ENCODE assay signal across 11 cellular contexts in genomic region chrX:40299028-40299479, GRCh38.
A peak's percentile ranks its signal among the peaks of the same experiment; 100 is the strongest.
DNase-seq lines count a peak whose midpoint lies in the region; ATAC-seq and TF ChIP-seq lines count a peak whose summit lies in the region.
"Had no signal": no experiment of that assay in that cellular context is flagged by ENCODE, and none has a peak within 500 bp of the region (broad histone marks: within the 10 kb centered on the region; RNA-seq: fewer than 3 reads in every experiment).

No MANE protein-coding gene starts in this region.

- H3K9me2 ChIP-seq in HCT116 (ENCODE audit: insufficient read depth) = no peaks in the 10 kb centered on the region

- H3K9ac ChIP-seq in HCT116 (ENCODE audit: low read length) = no peak overlapping the region

- ATAC-seq in HCT116 = no peak; the same call in 1 of the 2 replicates
- no peak for ATAC-seq in HG02759 (IDR thresholded peaks at IDR 0.05; ENCODE audit: unreplicated experiment)
- no peak for ATAC-seq in lower lobe of right lung
- ATAC-seq in HG03108 (IDR thresholded peaks at IDR 0.05; ENCODE audit: unreplicated experiment) = no peak

- peak; percentile 19 for TF ChIP-seq CTCF in BE2C (IDR thresholded peaks at IDR 0.05; ENCODE audit: low read depth, low read length)
- 0 out of 6 replicates have a peak, but pooled peaks of 2 of the 3 experiments have one; percentile 13 to 25 for TF ChIP-seq CTCF in HCT116 (IDR thresholded peaks at IDR 0.05 in 2 of 3, conservative IDR thresholded peaks at IDR 0.05 in 1 of 3; ENCODE audit: borderline replicate concordance in 1 of 3, insufficient read depth in 1 of 3, low read depth in 2 of 3, low read length in 2 of 3)
- TF ChIP-seq CTCF in lower lobe of right lung (IDR thresholded peaks at IDR 0.05) = no peak

- CTCF ChIA-PET in HCT116 (lab: Charles Lee) = no interaction called here

- peak; percentile 50 for TF ChIP-seq RAD21 in HCT116 (IDR thresholded peaks at IDR 0.05; ENCODE audit: low read depth)

- RAD21 ChIA-PET in HCT116 (lab: Charles Lee; ENCODE audit: low non-redundant PET in 1 of 2, low total read pairs in 2 of 2, uncharacterized antibody in 2 of 2, unreplicated experiment in 2 of 2) = no interaction called here

- no peaks in the 10 kb centered on the region for H3K79me2 ChIP-seq in HCT116 (ENCODE audit: insufficient read depth, low read length)

- POLR2A ChIA-PET in HCT116 (lab: Charles Lee) = no interaction called here

- no peak for TF ChIP-seq POLR2A in HCT116 (IDR thresholded peaks at IDR 0.05; ENCODE audit: borderline replicate concordance, extremely low read depth, insufficient read depth, insufficient read length)

- no peaks in the 10 kb centered on the region for H4K20me1 ChIP-seq in HCT116 (ENCODE audit: insufficient read depth)

- H3K4me1 ChIP-seq in BE2C (no peaks in the 10 kb centered on the region; the same call in 1 of the 2 replicates), HCT116 (ENCODE audit: control insufficient read depth in 1 of 2, insufficient read depth in 2 of 2, low read length in 2 of 2) (no peaks in the 10 kb centered on the region), lower lobe of right lung (no peaks in the 10 kb centered on the region)
- H3K4me1 ChIP-seq: adrenal gland had no signal

- H3K27me3 ChIP-seq in BE2C (no peaks in the 10 kb centered on the region), HCT116 (ENCODE audit: insufficient read depth, low read length) (no peaks in the 10 kb centered on the region), lower lobe of right lung (ENCODE audit: low read depth) (no peaks in the 10 kb centered on the region)

- no peak overlapping the region for H2AFZ ChIP-seq in HCT116 (ENCODE audit: low read depth, low read length, poor library complexity, severe bottlenecking)

- H3K4me3 ChIP-seq in BE2C (ENCODE audit: low read depth, low read length) (no peak overlapping the region), HCT116 (replicated peaks in 1 of 2; ENCODE audit: low read depth in 1 of 2, low read length in 2 of 2) (no peak overlapping the region), lower lobe of right lung (no peak overlapping the region)
- H3K4me3 ChIP-seq: adrenal gland had no signal

- H3K9me3 ChIP-seq in BE2C (no peaks in the 10 kb centered on the region), HCT116 (ENCODE audit: control insufficient read depth in 1 of 2, insufficient read depth in 1 of 2, low read depth in 1 of 2, low read length in 2 of 2) (no peaks in the 10 kb centered on the region), lower lobe of right lung (no peaks in the 10 kb centered on the region)
- H3K9me3 ChIP-seq: adrenal gland had no signal

- intact Hi-C loops in HCT116 (cut with micrococcal nuclease) (no loop called here), lower lobe of right lung (cut with DNase I) (no loop called here)

- BruUV-seq in HCT116 (replicated peaks; lab: Mats Ljungman, UMichigan) = no TSS peak

- DNase-seq in BE2C = no peak
- DNase-seq in HCT116 (ENCODE audit: low read depth, low spot score) = no peak
- DNase-seq in amniotic epithelial cell (ENCODE audit: low read depth) = peak; percentile 8
- peak; percentile 63 for DNase-seq in left kidney (ENCODE audit: low read depth, low spot score)
- DNase-seq in AG08396 (ENCODE audit: low spot score) = no peak
- no peak for DNase-seq in lower lobe of right lung
- DNase-seq: adrenal gland; DMS153; stimulated activated CD4-positive, alpha-beta T cell treated with anti-CD3 and anti-CD28 coated beads, Interleukin-1b, Interleukin-23, amount 100 ng/mL, for 48 hours had no signal

- no peaks in the 10 kb centered on the region for H3K36me3 ChIP-seq in BE2C
- no peaks in the 10 kb centered on the region for H3K36me3 ChIP-seq in HCT116 (ENCODE audit: control insufficient read depth in 1 of 2, insufficient read depth in 2 of 2, low read length in 2 of 2)
- H3K36me3 ChIP-seq in lower lobe of right lung = no peaks in the 10 kb centered on the region
- H3K36me3 ChIP-seq: adrenal gland had no signal

- H3K4me2 ChIP-seq in HCT116 (ENCODE audit: low read length) = no peak overlapping the region

- H3K27ac ChIP-seq in HCT116 (ENCODE audit: low read depth, low read length) (no peak overlapping the region), lower lobe of right lung (no peak overlapping the region)
- H3K27ac ChIP-seq: adrenal gland had no signal

TF ChIP-seq in HCT116, 20 proteins besides CTCF, POLR2A, EP300 and RAD21:
- TF ChIP-seq SP1 (IDR thresholded peaks at IDR 0.05; ENCODE audit: low read depth) (no peak), ELF1 (IDR thresholded peaks at IDR 0.05; ENCODE audit: borderline replicate concordance, low read depth) (no peak), JUND (IDR thresholded peaks at IDR 0.05) (no peak), CBX3 (IDR thresholded peaks at IDR 0.05; ENCODE audit: low read depth) (no peak), FOSL1 (IDR thresholded peaks at IDR 0.05; ENCODE audit: low read depth) (no peak), ZNF274 (IDR thresholded peaks at IDR 0.05; ENCODE audit: low read depth, low read length) (no peak), SIN3A (IDR thresholded peaks at IDR 0.05; ENCODE audit: low read depth) (no peak), YY1 (IDR thresholded peaks at IDR 0.05; ENCODE audit: extremely low read depth, insufficient replicate concordance, low read depth, low read length) (no peak), CEBPB (IDR thresholded peaks at IDR 0.05; ENCODE audit: low read depth) (no peak), TCF7L2 (IDR thresholded peaks at IDR 0.05; ENCODE audit: borderline replicate concordance, extremely low read depth, insufficient read depth, insufficient read length) (no peak), SRF (IDR thresholded peaks at IDR 0.05; ENCODE audit: low read depth) (no peak), POLR2AphosphoS5 (IDR thresholded peaks at IDR 0.05; ENCODE audit: low read depth, low read length) (no peak), EGR1 (IDR thresholded peaks at IDR 0.05; ENCODE audit: low read depth) (no peak), MAX (IDR thresholded peaks at IDR 0.05) (no peak), ZFX (IDR thresholded peaks at IDR 0.05) (no peak), EZH2 (IDR thresholded peaks at IDR 0.05) (no peak), EZH2phosphoT487 (IDR thresholded peaks at IDR 0.05; ENCODE audit: borderline replicate concordance) (no peak)
- TF ChIP-seq, protein P1, sequence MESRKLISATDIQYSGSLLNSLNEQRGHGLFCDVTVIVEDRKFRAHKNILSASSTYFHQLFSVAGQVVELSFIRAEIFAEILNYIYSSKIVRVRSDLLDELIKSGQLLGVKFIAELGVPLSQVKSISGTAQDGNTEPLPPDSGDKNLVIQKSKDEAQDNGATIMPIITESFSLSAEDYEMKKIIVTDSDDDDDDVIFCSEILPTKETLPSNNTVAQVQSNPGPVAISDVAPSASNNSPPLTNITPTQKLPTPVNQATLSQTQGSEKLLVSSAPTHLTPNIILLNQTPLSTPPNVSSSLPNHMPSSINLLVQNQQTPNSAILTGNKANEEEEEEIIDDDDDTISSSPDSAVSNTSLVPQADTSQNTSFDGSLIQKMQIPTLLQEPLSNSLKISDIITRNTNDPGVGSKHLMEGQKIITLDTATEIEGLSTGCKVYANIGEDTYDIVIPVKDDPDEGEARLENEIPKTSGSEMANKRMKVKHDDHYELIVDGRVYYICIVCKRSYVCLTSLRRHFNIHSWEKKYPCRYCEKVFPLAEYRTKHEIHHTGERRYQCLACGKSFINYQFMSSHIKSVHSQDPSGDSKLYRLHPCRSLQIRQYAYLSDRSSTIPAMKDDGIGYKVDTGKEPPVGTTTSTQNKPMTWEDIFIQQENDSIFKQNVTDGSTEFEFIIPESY (IDR thresholded peaks at IDR 0.05; ENCODE audit: extremely low read depth, insufficient replicate concordance, low read length) = no peak
- TF ChIP-seq, protein P2, sequence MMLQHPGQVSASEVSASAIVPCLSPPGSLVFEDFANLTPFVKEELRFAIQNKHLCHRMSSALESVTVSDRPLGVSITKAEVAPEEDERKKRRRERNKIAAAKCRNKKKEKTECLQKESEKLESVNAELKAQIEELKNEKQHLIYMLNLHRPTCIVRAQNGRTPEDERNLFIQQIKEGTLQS (IDR thresholded peaks at IDR 0.05) = no peak
- TF ChIP-seq, protein P3, sequence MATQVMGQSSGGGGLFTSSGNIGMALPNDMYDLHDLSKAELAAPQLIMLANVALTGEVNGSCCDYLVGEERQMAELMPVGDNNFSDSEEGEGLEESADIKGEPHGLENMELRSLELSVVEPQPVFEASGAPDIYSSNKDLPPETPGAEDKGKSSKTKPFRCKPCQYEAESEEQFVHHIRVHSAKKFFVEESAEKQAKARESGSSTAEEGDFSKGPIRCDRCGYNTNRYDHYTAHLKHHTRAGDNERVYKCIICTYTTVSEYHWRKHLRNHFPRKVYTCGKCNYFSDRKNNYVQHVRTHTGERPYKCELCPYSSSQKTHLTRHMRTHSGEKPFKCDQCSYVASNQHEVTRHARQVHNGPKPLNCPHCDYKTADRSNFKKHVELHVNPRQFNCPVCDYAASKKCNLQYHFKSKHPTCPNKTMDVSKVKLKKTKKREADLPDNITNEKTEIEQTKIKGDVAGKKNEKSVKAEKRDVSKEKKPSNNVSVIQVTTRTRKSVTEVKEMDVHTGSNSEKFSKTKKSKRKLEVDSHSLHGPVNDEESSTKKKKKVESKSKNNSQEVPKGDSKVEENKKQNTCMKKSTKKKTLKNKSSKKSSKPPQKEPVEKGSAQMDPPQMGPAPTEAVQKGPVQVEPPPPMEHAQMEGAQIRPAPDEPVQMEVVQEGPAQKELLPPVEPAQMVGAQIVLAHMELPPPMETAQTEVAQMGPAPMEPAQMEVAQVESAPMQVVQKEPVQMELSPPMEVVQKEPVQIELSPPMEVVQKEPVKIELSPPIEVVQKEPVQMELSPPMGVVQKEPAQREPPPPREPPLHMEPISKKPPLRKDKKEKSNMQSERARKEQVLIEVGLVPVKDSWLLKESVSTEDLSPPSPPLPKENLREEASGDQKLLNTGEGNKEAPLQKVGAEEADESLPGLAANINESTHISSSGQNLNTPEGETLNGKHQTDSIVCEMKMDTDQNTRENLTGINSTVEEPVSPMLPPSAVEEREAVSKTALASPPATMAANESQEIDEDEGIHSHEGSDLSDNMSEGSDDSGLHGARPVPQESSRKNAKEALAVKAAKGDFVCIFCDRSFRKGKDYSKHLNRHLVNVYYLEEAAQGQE (IDR thresholded peaks at IDR 0.05; ENCODE audit: low read depth) = no peak

Comparison
In these comparisons a context has a peak if more than half of its experiments do, and no peak if none do; other contexts are left out.
1. DNase-seq: peak in amniotic epithelial cell (single experiment) and left kidney (single experiment); none in BE2C (single experiment), HCT116 (single experiment), AG08396 (single experiment) and lower lobe of right lung (single experiment).